In genomic region chr3:149153402-149153801, GRCh38 we compare ENCODE assay signal across 12 cellular contexts.
"Had no signal": no experiment of that assay in that cellular context is flagged by ENCODE, and none has a peak within 500 bp of the region (broad histone marks: within the 10 kb centered on the region; RNA-seq: fewer than 3 reads in every experiment).

No MANE protein-coding gene starts in this region.

- H3K9me3 Mint-ChIP-seq: activated CD4-positive, alpha-beta memory T cell treated with anti-CD3 and anti-CD28 coated beads, Interleukin-2, amount 10 ng/mL, durations not matched to agents 7 days and 5 days; neural crest cell had no signal

- H3K4me1 Mint-ChIP-seq: neural crest cell had no signal

- H3K27ac Mint-ChIP-seq: activated CD4-positive, alpha-beta memory T cell treated with anti-CD3 and anti-CD28 coated beads, Interleukin-2, amount 10 ng/mL, durations not matched to agents 7 days and 5 days; activated CD4-positive, alpha-beta T cell treated with anti-CD3 and anti-CD28 coated beads for 36 hours had no signal

- ATAC-seq: activated CD4-positive, alpha-beta T cell treated with anti-CD3 and anti-CD28 coated beads for 36 hours; heart left ventricle; left lobe of liver had no signal

- H3K27ac ChIP-seq: ascending aorta, stomach had no signal

- H3K4me3 Mint-ChIP-seq: activated CD4-positive, alpha-beta memory T cell treated with anti-CD3 and anti-CD28 coated beads, Interleukin-2, amount 10 ng/mL, durations not matched to agents 7 days and 5 days; activated CD4-positive, alpha-beta T cell treated with anti-CD3 and anti-CD28 coated beads for 36 hours; neural crest cell had no signal

- H3K4me3 ChIP-seq: ascending aorta, heart left ventricle, stomach had no signal

- H3K27me3 Mint-ChIP-seq: activated CD4-positive, alpha-beta memory T cell treated with anti-CD3 and anti-CD28 coated beads, Interleukin-2, amount 10 ng/mL, durations not matched to agents 7 days and 5 days; activated CD4-positive, alpha-beta T cell treated with anti-CD3 and anti-CD28 coated beads for 36 hours had no signal

- DNase-seq: activated CD4-positive, alpha-beta memory T cell treated with anti-CD3 and anti-CD28 coated beads, Interleukin-2, amount 10 ng/mL, durations not matched to agents 7 days and 5 days; activated CD4-positive, alpha-beta T cell treated with anti-CD3 and anti-CD28 coated beads for 36 hours; activated T-cell treated with anti-CD3 and anti-CD28 coated beads, Interleukin-2, amount 50 U/mL, for 48 hours; foreskin melanocyte; heart left ventricle; islet precursor cell; stimulated activated CD4-positive, alpha-beta T cell treated with anti-CD3 and anti-CD28 coated beads, Interleukin-4, amount 100 ng/mL, for 4 hours; stomach; T1000 had no signal

- H3K27me3 ChIP-seq: ascending aorta, heart left ventricle, stomach had no signal

- H3K9me3 ChIP-seq: ascending aorta, heart left ventricle, stomach had no signal
